ENCODE assay signal across 22 cellular contexts in genomic region chr22:43240614-43241013, GRCh38. TPM values are rescaled to one million over a fixed set of nuclear protein-coding genes. Genes with fewer than 3 reads are reported as not detected.
DNase-seq lines count a peak whose midpoint lies in the region; ATAC-seq and TF ChIP-seq lines count a peak whose summit lies in the region.
"Had no signal": no experiment of that assay in that cellular context is flagged by ENCODE, and none has a peak within 500 bp of the region (broad histone marks: within the 10 kb centered on the region; RNA-seq: fewer than 3 reads in every experiment).

No MANE protein-coding gene starts in this region.

- H3K36me3 Mint-ChIP-seq in GM23338 (ENCODE audit: low read depth) = no peaks in the 10 kb centered on the region
- no peaks in the 10 kb centered on the region for H3K36me3 Mint-ChIP-seq in endodermal cell (ENCODE audit: low read depth)
- H3K36me3 Mint-ChIP-seq: CD4-positive, alpha-beta memory T cell had no signal

- no peaks in the 10 kb centered on the region for H3K9me2 ChIP-seq in GM23338 (ENCODE audit: insufficient read depth)

- H3K27ac Mint-ChIP-seq in GM23338 (no peak overlapping the region), endodermal cell (no peak overlapping the region)
- H3K27ac Mint-ChIP-seq: CD4-positive, alpha-beta memory T cell; H9; HFFc6 had no signal

- H3K9ac ChIP-seq in endodermal cell (ENCODE audit: extremely low read depth, low read length, poor library complexity, severe bottlenecking) = no peak overlapping the region

- no peaks in the 10 kb centered on the region for H3K79me2 ChIP-seq in GM23338 (replicated peaks; ENCODE audit: insufficient read depth)

- POLR2A ChIA-PET in HEK293 (lab: Yijun Ruan, JAX) = no interaction called here

- H3K4me1 Mint-ChIP-seq in GM23338 (peaks cover 3% of the 10 kb centered on the region; the same call in 1 of the 3 replicates), endodermal cell (no peaks in the 10 kb centered on the region)
- H3K4me1 Mint-ChIP-seq: CD4-positive, alpha-beta memory T cell had no signal

- no peak overlapping the region for H3K4me3 Mint-ChIP-seq in GM23338
- H3K4me3 Mint-ChIP-seq in endodermal cell = no peak overlapping the region
- H3K4me3 Mint-ChIP-seq: CD4-positive, alpha-beta memory T cell; H9; HFFc6 had no signal

- H3K36me3 ChIP-seq in GM23338 (ENCODE audit: insufficient read depth) (no peaks in the 10 kb centered on the region), HEK293 (ENCODE audit: control insufficient read depth in 2 of 2, insufficient read depth in 1 of 2, low read length in 2 of 2) (no peaks in the 10 kb centered on the region), endodermal cell (ENCODE audit: control insufficient read depth, insufficient read depth, low read length) (no peaks in the 10 kb centered on the region), upper lobe of right lung (no peaks in the 10 kb centered on the region)

- H3K27ac ChIP-seq in GM23338 (ENCODE audit: low read depth) = no peak overlapping the region
- no peak overlapping the region for H3K27ac ChIP-seq in HEK293 (ENCODE audit: extremely low read depth, low read depth, low read length)
- no peak overlapping the region for H3K27ac ChIP-seq in endodermal cell (ENCODE audit: low read depth, low read length)
- no peak overlapping the region for H3K27ac ChIP-seq in upper lobe of right lung
- H3K27ac ChIP-seq: A549 had no signal

- no peak overlapping the region for H3K4me3 ChIP-seq in GM23338
- H3K4me3 ChIP-seq in HEK293 (ENCODE audit: low read depth, low read length) = no peak overlapping the region
- H3K4me3 ChIP-seq in endodermal cell (ENCODE audit: low read length) = no peak overlapping the region
- H3K4me3 ChIP-seq in upper lobe of right lung = no peak overlapping the region
- H3K4me3 ChIP-seq: A549 had no signal

- intact Hi-C loops in upper lobe of right lung (cut with DNase I) = no loop called here

- 90 to 97% methylated on average over 4 to 7 of the region's 7 CpGs for WGBS in endodermal cell (ENCODE audit: insufficient coverage in 1 of 2, insufficient read length in 1 of 2), 2 experiments

- H3K9me3 ChIP-seq in HEK293 (ENCODE audit: control insufficient read depth, insufficient read depth, low read depth, low read length) = no peaks in the 10 kb centered on the region
- no peaks in the 10 kb centered on the region for H3K9me3 ChIP-seq in endodermal cell (ENCODE audit: control insufficient read depth, low read length)
- no peaks in the 10 kb centered on the region for H3K9me3 ChIP-seq in upper lobe of right lung
- H3K9me3 ChIP-seq: A549 had no signal

- peak; percentile 20 for ATAC-seq in GM23338
- ATAC-seq in upper lobe of right lung = no peak
- ATAC-seq in HG03571 (IDR thresholded peaks at IDR 0.05; ENCODE audit: unreplicated experiment) = no peak
- ATAC-seq in HG02623 (IDR thresholded peaks at IDR 0.05; ENCODE audit: unreplicated experiment) = no peak
- ATAC-seq: A549, HCT116 had no signal

- no peaks in the 10 kb centered on the region for H3F3A ChIP-seq in GM23338 (replicated peaks; ENCODE audit: low read depth)

- H3K27me3 Mint-ChIP-seq in GM23338 (ENCODE audit: insufficient read depth, low read depth, poor library complexity) = peaks cover 8% of the 10 kb centered on the region
- H3K27me3 Mint-ChIP-seq in endodermal cell (ENCODE audit: insufficient read depth) = no peaks in the 10 kb centered on the region

- no peaks in the 10 kb centered on the region for H3K4me1 ChIP-seq in GM23338 (ENCODE audit: insufficient read depth)
- no peaks in the 10 kb centered on the region for H3K4me1 ChIP-seq in HEK293 (ENCODE audit: control insufficient read depth, insufficient read depth, low read length)
- no peaks in the 10 kb centered on the region for H3K4me1 ChIP-seq in endodermal cell (ENCODE audit: control insufficient read depth, insufficient read depth, low read length)
- H3K4me1 ChIP-seq in upper lobe of right lung = peaks cover 37% of the 10 kb centered on the region
- H3K4me1 ChIP-seq: A549 had no signal

- CTCF ChIA-PET in HEK293 (lab: Yijun Ruan, JAX) = interaction anchor here (1.4 kb wide), 1 partner anchor 9 kb away, joined by 3 read pairs; no protein-coding TSS in a partner anchor

- H3K27me3 ChIP-seq in GM23338 (ENCODE audit: insufficient read depth) (no peaks in the 10 kb centered on the region), endodermal cell (ENCODE audit: control insufficient read depth, insufficient read depth, low read length, poor library complexity, severe bottlenecking) (no peaks in the 10 kb centered on the region), upper lobe of right lung (no peaks in the 10 kb centered on the region)

- no peak overlapping the region for H2AFZ ChIP-seq in GM23338

- H3K9me3 Mint-ChIP-seq in GM23338 = no peaks in the 10 kb centered on the region
- H3K9me3 Mint-ChIP-seq in endodermal cell = no peaks in the 10 kb centered on the region
- H3K9me3 Mint-ChIP-seq: CD4-positive, alpha-beta memory T cell; H9; HFFc6 had no signal

- no peak for TF ChIP-seq CTCF in GM23338 (conservative IDR thresholded peaks at IDR 0.05; ENCODE audit: low read depth in 2 of 2)
- TF ChIP-seq CTCF in HEK293 (tag by site-specific recombination; IDR thresholded peaks at IDR 0.05) = no peak
- no peak for TF ChIP-seq CTCF in endodermal cell (conservative IDR thresholded peaks at IDR 0.05)
- TF ChIP-seq CTCF in upper lobe of right lung (IDR thresholded peaks at IDR 0.05) = no peak

- no peak overlapping the region for H3K4me2 ChIP-seq in GM23338
- H3K4me2 ChIP-seq: A549 had no signal

- no peaks in the 10 kb centered on the region for H4K20me1 ChIP-seq in GM23338 (replicated peaks; ENCODE audit: insufficient read depth)

- DNase-seq in GM23338 (ENCODE audit: low spot score) = no peak
- peak; percentile 61 for DNase-seq in endodermal cell
- DNase-seq in left kidney (ENCODE audit: low read depth, low spot score) = peak; percentile 62
- DNase-seq in NCI-H2171 (lab: John Stamatoyannopoulos, UW) = no peak
- no peak for DNase-seq in upper lobe of right lung
- DNase-seq: 8988T, ACHN, C1 segment of cervical spinal cord, Calu3, COR-L47, DMS53, DMS79 treated with DMSO at 0.1 percent for 48 hours, GF-D8, GOT3, H9, HFFc6 had no signal

TF ChIP-seq in GM23338, 12 proteins besides CTCF, POLR2A, EP300 and RAD21 (continues in another document):
- TF ChIP-seq EZH2 (IDR thresholded peaks at IDR 0.05; ENCODE audit: low read depth, unreplicated experiment) (no peak), ZNF114 (CRISPR knock-in tag; IDR thresholded peaks at IDR 0.05) (no peak), STAT1 (IDR thresholded peaks at IDR 0.05; ENCODE audit: unreplicated experiment) (no peak), ETS1 (IDR thresholded peaks at IDR 0.05) (no peak)

TF ChIP-seq in HEK293, 187 proteins besides CTCF, POLR2A, EP300 and RAD21 (continues in another document):
- no peak for TF ChIP-seq ZNF639 (tag by site-specific recombination; IDR thresholded peaks at IDR 0.05)
- no peak for TF ChIP-seq TSHZ1 (tag by site-specific recombination; IDR thresholded peaks at IDR 0.05; ENCODE audit: borderline replicate concordance)
- TF ChIP-seq ZFHX2 (tag by site-specific recombination; conservative IDR thresholded peaks at IDR 0.05) = peak; percentile 89
- no peak for TF ChIP-seq ELK4 (IDR thresholded peaks at IDR 0.05; ENCODE audit: borderline replicate concordance, low read depth, low read length)
- no peak for TF ChIP-seq ZSCAN16 (tag by site-specific recombination; IDR thresholded peaks at IDR 0.05)

RNA-seq across cellular contexts. Expression of gene TTLL12, which starts 53.7 kb away (rescaled TPM):
- total RNA-seq in GM23338 (2014; rRNA removed; shearing (Covaris generic)) = 129 and 147 TPM in 2 replicates
- 43.9 and 46.7 TPM in 2 replicates for polyA plus RNA-seq in GM23338 (2016; fragmentation: Nextera tagmentation; extraction: Ambion mirVana)
- total RNA-seq in endodermal cell (10 to 100 TPM; 49.8 to 71.0 TPM), upper lobe of right lung (20.5 TPM)
- 39.6 TPM for polyA plus RNA-seq in endodermal cell (2013, experiment 1 of 2)
- 33.2 TPM for polyA plus RNA-seq in endodermal cell (2013, experiment 2 of 2)

Comparison
In these comparisons a context has a peak if more than half of its experiments do, and no peak if none do; other contexts are left out.
1. DNase-seq: peak in endodermal cell (single experiment) and left kidney (single experiment); none in GM23338 (single experiment), NCI-H2171 (single experiment) and upper lobe of right lung (single experiment).